ENCODE assay signal across 14 cellular contexts in the genomic region with DNA sequence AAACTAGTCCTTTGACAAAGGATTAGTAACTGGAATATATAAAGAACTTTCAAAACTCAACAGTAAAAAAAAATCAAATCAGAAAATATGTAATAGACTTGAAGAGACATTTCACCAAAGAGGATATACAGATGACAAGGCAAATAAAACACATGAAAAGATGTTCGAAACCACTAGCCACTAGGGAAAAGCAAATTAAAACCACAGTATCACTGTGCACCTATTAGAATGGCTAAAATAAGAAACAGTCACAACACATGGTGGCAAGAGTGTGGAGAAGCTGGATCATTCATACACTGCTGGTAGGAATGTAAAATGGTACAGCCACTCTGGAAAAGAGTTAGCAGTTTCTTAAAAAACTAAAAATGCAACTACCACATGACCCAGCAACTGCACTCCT. TPM values are rescaled to one million over a fixed set of nuclear protein-coding genes. Genes with fewer than 3 reads are reported as not detected.
DNase-seq lines count a peak whose midpoint lies in the region; ATAC-seq, FAIRE-seq and TF ChIP-seq lines count a peak whose summit lies in the region.
"Had no signal": no experiment of that assay in that cellular context is flagged by ENCODE, and none has a peak within 500 bp of the region (broad histone marks: within the 10 kb centered on the region; RNA-seq: fewer than 3 reads in every experiment).

No MANE protein-coding gene starts in this region.

- H3K9me3 ChIP-seq in A549 (no peaks in the 10 kb centered on the region), mammary epithelial cell (replicated peaks; ENCODE audit: insufficient read depth, low read length) (no peaks in the 10 kb centered on the region), gastroesophageal sphincter (no peaks in the 10 kb centered on the region)

- H3K4me1 ChIP-seq in A549 = peaks cover 16% of the 10 kb centered on the region; the same call in 2 of the 3 replicates
- H3K4me1 ChIP-seq in mammary epithelial cell (ENCODE audit: insufficient read depth, low read length) = peaks cover 11% of the 10 kb centered on the region
- H3K4me1 ChIP-seq in gastroesophageal sphincter = peaks cover 0 to 26% (median 0%) of the 10 kb centered on the region in 3 donors
- H3K4me1 ChIP-seq: SJCRH30 had no signal

- no peak overlapping the region for H3K9ac ChIP-seq in mammary epithelial cell (ENCODE audit: insufficient read depth, low read length)

- no peak for FAIRE-seq in A549 (lab: Jason Lieb, UNC)

- no peak overlapping the region for H3K27ac ChIP-seq in A549
- no peak overlapping the region for H3K27ac ChIP-seq in mammary epithelial cell (ENCODE audit: insufficient read depth, low read depth, low read length)
- H3K27ac ChIP-seq in gastroesophageal sphincter = no peak overlapping the region
- H3K27ac ChIP-seq: SJCRH30 had no signal

- TF ChIP-seq RAD21 in A549 (conservative IDR thresholded peaks at IDR 0.05 in 1 of 2, IDR thresholded peaks at IDR 0.05 in 1 of 2) = no peak

- TF ChIP-seq EP300 in A549 (IDR thresholded peaks at IDR 0.05) (no peak), gastroesophageal sphincter (IDR thresholded peaks at IDR 0.05) (no peak)

- no peak overlapping the region for H2AFZ ChIP-seq in mammary epithelial cell (ENCODE audit: low read depth, low read length)

- in situ Hi-C loops in mammary epithelial cell (cut with MboI; ENCODE audit: low sequenced_read_pairs in 2 of 2) (no loop called here), ACHN (cut with HindIII; ENCODE audit: low pct_ligation_motif_present, low pct_unique_long_range_greater_than_20kb, low sequenced_read_pairs) (no loop called here)

- TF ChIP-seq CTCF in A549 (IDR thresholded peaks at IDR 0.05) (no peak), mammary epithelial cell (conservative IDR thresholded peaks at IDR 0.05 in 1 of 2, IDR thresholded peaks at IDR 0.05 in 1 of 2; ENCODE audit: extremely low read depth in 1 of 2, insufficient read depth in 1 of 2, low read depth in 1 of 2, low read length in 2 of 2) (peak; percentile 3 to 7), gastroesophageal sphincter (IDR thresholded peaks at IDR 0.05) (no peak)

- H3K4me3 ChIP-seq in A549 (no peak overlapping the region), mammary epithelial cell (replicated peaks in 1 of 3; ENCODE audit: insufficient read depth in 1 of 3, low read depth in 2 of 3, low read length in 3 of 3) (no peak overlapping the region), gastroesophageal sphincter (no peak overlapping the region)
- H3K4me3 ChIP-seq: SJCRH30 had no signal

- H3K27me3 ChIP-seq in mammary epithelial cell (ENCODE audit: insufficient read depth, low read length) (no peaks in the 10 kb centered on the region), gastroesophageal sphincter (no peaks in the 10 kb centered on the region)
- H3K27me3 ChIP-seq: SJCRH30 had no signal

- ATAC-seq in A549 (0 out of 6 replicates have a peak, but pooled peaks have one; percentile 25 to 38), GM19043 (IDR thresholded peaks at IDR 0.05; ENCODE audit: low read depth, unreplicated experiment) (peak; percentile 41), gastroesophageal sphincter (no peak)

- dilution Hi-C loops in mammary epithelial cell (cut with HindIII; ENCODE audit: low sequenced_read_pairs) = no loop called here

- H3K79me2 ChIP-seq in mammary epithelial cell (ENCODE audit: insufficient read depth, low read length) = peaks cover 81% of the 10 kb centered on the region

- WGBS in A549 (ENCODE audit: missing lambda C conversion rate) = 96% methylated on average over 1 of the region's 1 CpG
- 100% methylated on average over 1 of the region's 1 CpG for WGBS in mammary epithelial cell (ENCODE audit: low coverage, missing lambda C conversion rate)
- 81 to 90% methylated on average over 1 of the region's 1 CpG for WGBS in gastroesophageal sphincter (ENCODE audit: low coverage in 1 of 2), 2 donors

- no TSS peak for BruUV-seq in mammary epithelial cell (replicated peaks; lab: Mats Ljungman, UMichigan)

- H3K4me2 ChIP-seq in A549 = no peak overlapping the region
- H3K4me2 ChIP-seq in mammary epithelial cell (ENCODE audit: insufficient read depth, low read depth, low read length) = no peak overlapping the region

- intact Hi-C loops in mammary epithelial cell (cut with micrococcal nuclease) = loop anchor here (1.0 kb wide), 1 partner anchor 13 kb away; no protein-coding TSS in a partner anchor

- POLR2A ChIA-PET in A549 (lab: Yijun Ruan, JAX) = no interaction called here

- H4K20me1 ChIP-seq in mammary epithelial cell (ENCODE audit: insufficient read depth, low read length) = no peaks in the 10 kb centered on the region

- CTCF ChIA-PET in A549 (lab: Yijun Ruan, JAX) = no interaction called here
- CTCF ChIA-PET in mammary epithelial cell (lab: Charles Lee; ENCODE audit: low non-redundant PET) = no interaction called here

- H3K36me3 ChIP-seq in mammary epithelial cell (ENCODE audit: insufficient read depth, low read length) = no peaks in the 10 kb centered on the region
- H3K36me3 ChIP-seq in gastroesophageal sphincter = peaks cover 0 to 20% of the 10 kb centered on the region in 2 donors

- DNase-seq in A549 (ENCODE audit: low read depth in 1 of 2, low spot score in 1 of 2) (no peak), NAMALWA (ENCODE audit: low spot score) (peak; percentile 47), mammary epithelial cell (no peak), ACHN (no peak), NCI-H187 (lab: John Stamatoyannopoulos, UW) (no peak), HuH-7 (ENCODE audit: low spot score) (no peak)
- DNase-seq: activated CD4-positive, alpha-beta T cell treated with anti-CD3 and anti-CD28 coated beads, Interleukin-2, amount 50 U/mL, for 1 hour; aorta; C1 segment of cervical spinal cord; KBM-7; SJCRH30; stimulated activated CD4-positive, alpha-beta T cell treated with anti-CD3 and anti-CD28 coated beads, Interleukin-12 subunit alpha, Interleukin-12 subunit beta, amount 100 ng/mL, for 4 hours had no signal

- no peak for TF ChIP-seq POLR2A in A549 (IDR thresholded peaks at IDR 0.05; ENCODE audit: low read length)
- TF ChIP-seq POLR2A in gastroesophageal sphincter (IDR thresholded peaks at IDR 0.05) = no peak

TF ChIP-seq in A549, 52 proteins besides CTCF, POLR2A, EP300 and RAD21:
- TF ChIP-seq HOXA7 (CRISPR knock-in tag; IDR thresholded peaks at IDR 0.05) (no peak), FOXS1 (CRISPR knock-in tag; IDR thresholded peaks at IDR 0.05) (no peak), TFCP2L1 (CRISPR knock-in tag; IDR thresholded peaks at IDR 0.05) (no peak), HOXB13 (CRISPR knock-in tag; IDR thresholded peaks at IDR 0.05; ENCODE audit: low read depth) (no peak), HDAC2 (IDR thresholded peaks at IDR 0.05) (no peak), RFX5 (IDR thresholded peaks at IDR 0.05) (no peak), CBX2 (IDR thresholded peaks at IDR 0.05; ENCODE audit: borderline replicate concordance, low read depth) (no peak), ZFP36 (IDR thresholded peaks at IDR 0.05; ENCODE audit: borderline replicate concordance, partially characterized antibody) (no peak), JUNB (IDR thresholded peaks at IDR 0.05) (no peak), MAFK (IDR thresholded peaks at IDR 0.05; ENCODE audit: partially characterized antibody) (no peak), ZNF302 (CRISPR knock-in tag; IDR thresholded peaks at IDR 0.05) (no peak), HOXB5 (CRISPR knock-in tag; IDR thresholded peaks at IDR 0.05) (no peak)

RNA-seq across cellular contexts. Expression of a gene that starts 14.9 kb away (rescaled TPM):
- 15.3 and 17.3 TPM in 2 replicates for polyA plus RNA-seq in A549 (2011; rRNA removed)
- 12.5 and 15.3 TPM in 2 replicates for polyA plus RNA-seq in A549 (2012; cell fraction: cytosol; rRNA removed)
- 6.9 and 7.4 TPM in 2 replicates for polyA plus RNA-seq in A549 (2012; cell fraction: nucleus; rRNA removed)
- polyA plus RNA-seq in A549 (2017; fragmentation: RNase III; extraction: RNeasy Plus Mini Kit Qiagen cat#74134 plus additional on column Dnase treatment) = 10.8 to 12.0 TPM (median 11.4 TPM) in 3 replicates
- 21.6 and 23.6 TPM in 2 replicates for polyA minus RNA-seq in A549 (2011; rRNA and poly(A)+ RNA removed)
- total RNA-seq in mammary epithelial cell = 10 to 100 TPM in 1 of 2 donors, 1 to 10 TPM in 1; 5.0 to 16.1 TPM
- 14.6 TPM for polyA plus RNA-seq in mammary epithelial cell
- polyA minus RNA-seq in mammary epithelial cell = 22.4 TPM
- 10 to 100 TPM; 11.4 to 15.1 (median 12.4) TPM for total RNA-seq in gastroesophageal sphincter

Comparison
In these comparisons a context has a peak if more than half of its experiments do, and no peak if none do; other contexts are left out.
1. CTCF ChIP-seq: peak in mammary epithelial cell (2 of 2); none in A549 (single experiment) and gastroesophageal sphincter (0 of 4).